In genomic region chr2:149487189-149487588, GRCh38 we compare ENCODE assay signal across 26 cellular contexts.
DNase-seq lines count a peak whose midpoint lies in the region; ATAC-seq, FAIRE-seq and TF ChIP-seq lines count a peak whose summit lies in the region.
"Had no signal": no experiment of that assay in that cellular context is flagged by ENCODE, and none has a peak within 500 bp of the region (broad histone marks: within the 10 kb centered on the region; RNA-seq: fewer than 3 reads in every experiment).

No MANE protein-coding gene starts in this region.

- intact Hi-C loops in HepG2 (cut with micrococcal nuclease; ENCODE audit: unreplicated experiment) = no loop called here

- H2AFZ ChIP-seq in HepG2 (ENCODE audit: low read length) (no peak overlapping the region), Loucy (ENCODE audit: low read length) (no peak overlapping the region)
- H2AFZ ChIP-seq: PC-9 had no signal

- H3K27ac ChIP-seq in liver (ENCODE audit: low read depth in 1 of 2, low read length in 2 of 2) (no peak overlapping the region), HepG2 (ENCODE audit: extremely low read length, insufficient read depth, low read length) (no peak overlapping the region), small intestine (ENCODE audit: low read depth in 1 of 2, low read length in 1 of 2) (no peak overlapping the region)
- H3K27ac ChIP-seq: adrenal gland, PC-9, sigmoid colon, tibial artery, vagina had no signal

- no peaks in the 10 kb centered on the region for H3F3A ChIP-seq in Loucy (ENCODE audit: low read depth)

- no peak overlapping the region for H3K4me2 ChIP-seq in HepG2 (ENCODE audit: low read depth, low read length)
- H3K4me2 ChIP-seq in Loucy (ENCODE audit: low read depth, low read length, poor library complexity, severe bottlenecking) = no peak overlapping the region
- H3K4me2 ChIP-seq: PC-9 had no signal

- H3K4me1 ChIP-seq in liver (ENCODE audit: control insufficient read depth in 4 of 4, insufficient read depth in 4 of 4, low read length in 3 of 4) = no peaks in the 10 kb centered on the region
- H3K4me1 ChIP-seq in HepG2 (ENCODE audit: insufficient read depth, low read length) = no peaks in the 10 kb centered on the region
- no peaks in the 10 kb centered on the region for H3K4me1 ChIP-seq in Loucy (ENCODE audit: insufficient read depth, low read length, poor library complexity, severe bottlenecking)
- no peaks in the 10 kb centered on the region for H3K4me1 ChIP-seq in small intestine (ENCODE audit: control insufficient read depth in 2 of 2, insufficient read depth in 1 of 2, low read depth in 1 of 2, low read length in 1 of 2)
- H3K4me1 ChIP-seq: adrenal gland, sigmoid colon, tibial artery, vagina had no signal

- H3K9me3 ChIP-seq in liver (ENCODE audit: control insufficient read depth in 4 of 4, low read length in 3 of 4) (no peaks in the 10 kb centered on the region), HepG2 (ENCODE audit: low read length) (no peaks in the 10 kb centered on the region), Loucy (ENCODE audit: insufficient read depth, low read depth, low read length) (no peaks in the 10 kb centered on the region), small intestine (ENCODE audit: control insufficient read depth, low read depth) (no peaks in the 10 kb centered on the region)
- H3K9me3 ChIP-seq: adrenal gland, MG63, sigmoid colon, tibial artery, vagina had no signal

- no peak for TF ChIP-seq EP300 in HepG2 (IDR thresholded peaks at IDR 0.05; ENCODE audit: low read depth in 2 of 2, low read length in 2 of 2)
- TF ChIP-seq EP300 in HepG2 (CRISPR knock-in tag; IDR thresholded peaks at IDR 0.05; ENCODE audit: borderline replicate concordance) = no peak

- FAIRE-seq in HepG2 (lab: Jason Lieb, UNC) (no peak), small intestine (lab: Jason Lieb, UNC) (no peak)
- FAIRE-seq: endometrium, GM12891 had no signal

- H3K4me3 ChIP-seq in liver (ENCODE audit: low read depth in 1 of 3, low read length in 3 of 3) (no peak overlapping the region), HepG2 (replicated peaks in 1 of 3; ENCODE audit: insufficient read depth in 1 of 3, low read depth in 2 of 3, low read length in 3 of 3) (no peak overlapping the region), Loucy (ENCODE audit: low read length, poor library complexity, severe bottlenecking) (no peak overlapping the region), fibroblast of pulmonary artery (replicated peaks; ENCODE audit: low read depth, low read length) (no peak overlapping the region), small intestine (ENCODE audit: low read depth in 1 of 2, low read length in 2 of 2) (no peak overlapping the region)
- H3K4me3 ChIP-seq: adrenal gland, MG63, PC-9, sigmoid colon, tibial artery, vagina had no signal

- WGBS in liver = 54% methylated on average over 1 of the region's 1 CpG
- WGBS in HepG2 (ENCODE audit: low lambda C conversion rate) = 32% methylated on average over 1 of the region's 1 CpG
- WGBS in small intestine, 3 donors = 30 to 59% (median 37%) methylated on average over 1 of the region's 1 CpG

- H3K79me2 ChIP-seq in HepG2 (ENCODE audit: insufficient read depth, low read length) = no peaks in the 10 kb centered on the region
- no peaks in the 10 kb centered on the region for H3K79me2 ChIP-seq in Loucy (ENCODE audit: insufficient read depth, low read length)

- ATAC-seq in HepG2 (no peak), GM21515 (IDR thresholded peaks at IDR 0.05; ENCODE audit: unreplicated experiment) (no peak), GM19395 (IDR thresholded peaks at IDR 0.05; ENCODE audit: unreplicated experiment) (no peak)
- ATAC-seq: Right ventricle myocardium inferior had no signal

- TF ChIP-seq POLR2A in HepG2 (IDR thresholded peaks at IDR 0.05; ENCODE audit: insufficient read depth in 1 of 2, low read depth in 2 of 2, low read length in 2 of 2) = no peak

- CTCF ChIA-PET in HepG2 (lab: Yijun Ruan, JAX; ENCODE audit: low intra/inter-chr PET ratio, low total read pairs) = no interaction called here

- H3K9me2 ChIP-seq in Loucy (replicated peaks; ENCODE audit: low read depth, low read length) = no peaks in the 10 kb centered on the region

- BruUV-seq in HepG2 (replicated peaks; lab: Mats Ljungman, UMichigan) = no TSS peak

- TF ChIP-seq CTCF in liver (IDR thresholded peaks at IDR 0.05; ENCODE audit: low read depth, low read length, missing input control) (no peak), HepG2 (CRISPR knock-in tag; IDR thresholded peaks at IDR 0.05) (no peak), Loucy (conservative IDR thresholded peaks at IDR 0.05; ENCODE audit: low read length) (0 out of 2 replicates have a peak, but pooled peaks have one; percentile 25), fibroblast of pulmonary artery (IDR thresholded peaks at IDR 0.05; ENCODE audit: low read length, missing control alignments) (peak; percentile 7)

- H4K20me1 ChIP-seq in HepG2 (ENCODE audit: insufficient read depth, low read length) (no peaks in the 10 kb centered on the region), Loucy (ENCODE audit: insufficient read depth, low read length, poor library complexity, severe bottlenecking) (no peaks in the 10 kb centered on the region)

- TF ChIP-seq RAD21 in liver (IDR thresholded peaks at IDR 0.05) (peak; percentile 29 to 44), HepG2 (CRISPR knock-in tag; IDR thresholded peaks at IDR 0.05) (no peak)

- H3K9ac ChIP-seq in liver (ENCODE audit: low read depth in 1 of 2, low read length in 2 of 2) (no peak overlapping the region), HepG2 (ENCODE audit: insufficient read depth, low read depth, low read length) (no peak overlapping the region), Loucy (ENCODE audit: low read depth, low read length, poor library complexity, severe bottlenecking) (no peak overlapping the region)

- H3K27me3 ChIP-seq in liver (ENCODE audit: control insufficient read depth in 4 of 4, insufficient read depth in 4 of 4, low read length in 3 of 4) (no peaks in the 10 kb centered on the region), HepG2 (ENCODE audit: control insufficient read depth in 1 of 2, insufficient read depth in 2 of 2, low read length in 2 of 2) (peaks cover 0 to 13% of the 10 kb centered on the region in 2 experiments; a peak in 2 of 5 replicates), Loucy (ENCODE audit: insufficient read depth, low read length, poor library complexity, severe bottlenecking) (no peaks in the 10 kb centered on the region), small intestine (ENCODE audit: control insufficient read depth in 2 of 2, insufficient read depth in 2 of 2, low read length in 2 of 2) (no peaks in the 10 kb centered on the region)
- H3K27me3 ChIP-seq: sigmoid colon, tibial artery, vagina had no signal

- H3K36me3 ChIP-seq in liver (ENCODE audit: control insufficient read depth in 4 of 4, insufficient read depth in 3 of 4, low read depth in 1 of 4, low read length in 3 of 4) (no peaks in the 10 kb centered on the region), HepG2 (replicated peaks in 1 of 2; ENCODE audit: control insufficient read depth in 1 of 2, insufficient read depth in 2 of 2, low read length in 2 of 2) (no peaks in the 10 kb centered on the region), Loucy (ENCODE audit: insufficient read depth, low read length) (no peaks in the 10 kb centered on the region), small intestine (ENCODE audit: control insufficient read depth in 2 of 2, insufficient read depth in 2 of 2, low read length in 2 of 2) (no peaks in the 10 kb centered on the region)
- H3K36me3 ChIP-seq: adrenal gland, MG63, sigmoid colon, tibial artery, vagina had no signal

- DNase-seq in HepG2 (ENCODE audit: low spot score) (no peak), fibroblast of pulmonary artery (ENCODE audit: low read depth) (no peak), small intestine (peak; percentile 4), hippocampal formation (lab: John Stamatoyannopoulos, UW) (no peak)
- DNase-seq: activated CD4-positive, alpha-beta memory T cell treated with anti-CD3 and anti-CD28 coated beads, Interleukin-2, amount 10 ng/mL, durations not matched to agents 7 days and 5 days; activated CD8-positive, alpha-beta memory T cell treated with anti-CD3 and anti-CD28 coated beads, Interleukin-2, amount 50 U/mL, for 4 hours; activated naive CD4-positive, alpha-beta T cell treated with anti-CD3 and anti-CD28 coated beads, Interleukin-2, amount 10 ng/mL, durations not matched to agents 7 days and 5 days; adrenal gland; dermis blood vessel endothelial cell; MG63; NCI-H1105; NCI-H2029 treated with DMSO at 0.1 percent for 48 hours; NCI-H226; NCI-H526 treated with DMSO at 0.1 percent for 48 hours; PC-9; sigmoid colon; stimulated activated CD4-positive, alpha-beta T cell treated with anti-CD3 and anti-CD28 coated beads, Interleukin-4, amount 100 ng/mL, for 4 hours; tibial artery had no signal

- in situ Hi-C loops in HepG2 (cut with HindIII; ENCODE audit: extremely low pct_ligation_motif_present, low pct_unique_long_range_greater_than_20kb) = no loop called here

- POLR2A ChIA-PET in HepG2 (lab: Yijun Ruan, JAX) = no interaction called here

TF ChIP-seq in liver, 16 proteins besides CTCF, POLR2A, EP300 and RAD21 (continues in another document):
- TF ChIP-seq EGR1 (IDR thresholded peaks at IDR 0.05; ENCODE audit: low read depth in 2 of 2) = no peak

TF ChIP-seq in HepG2, 621 proteins besides CTCF, POLR2A, EP300 and RAD21 (continues in another document):
- no peak for TF ChIP-seq ATF5 (CRISPR knock-in tag; IDR thresholded peaks at IDR 0.05; ENCODE audit: low read depth)
- TF ChIP-seq ZNF562 (CRISPR knock-in tag; IDR thresholded peaks at IDR 0.05; ENCODE audit: borderline replicate concordance) = no peak
- no peak for TF ChIP-seq ATF7 (IDR thresholded peaks at IDR 0.05)
- no peak for TF ChIP-seq ATF7 (CRISPR knock-in tag; IDR thresholded peaks at IDR 0.05)
- no peak for TF ChIP-seq MTA1 (CRISPR knock-in tag; IDR thresholded peaks at IDR 0.05; ENCODE audit: borderline replicate concordance)
- no peak for TF ChIP-seq PBX3 (CRISPR knock-in tag; IDR thresholded peaks at IDR 0.05; ENCODE audit: borderline replicate concordance)
- no peak for TF ChIP-seq CENPT (CRISPR knock-in tag; IDR thresholded peaks at IDR 0.05; ENCODE audit: low read depth)
- TF ChIP-seq ATAD3A (CRISPR knock-in tag; IDR thresholded peaks at IDR 0.05) = no peak

Comparison
In these comparisons a context has a peak if more than half of its experiments do, and no peak if none do; other contexts are left out.
1. CTCF ChIP-seq: peak in Loucy (single experiment) and fibroblast of pulmonary artery (single experiment); none in liver (single experiment) and HepG2 (single experiment).